In genomic region chr2:150624001-150624401, GRCh38 we compare ENCODE assay signal across 9 cellular contexts.
DNase-seq lines count a peak whose midpoint lies in the region; ATAC-seq and TF ChIP-seq lines count a peak whose summit lies in the region.
"Had no signal": no experiment of that assay in that cellular context is flagged by ENCODE, and none has a peak within 500 bp of the region (broad histone marks: within the 10 kb centered on the region; RNA-seq: fewer than 3 reads in every experiment).

No MANE protein-coding gene starts in this region.

- H3K36me3 ChIP-seq in PC-3 (ENCODE audit: low read depth, low read length): no peaks in the 10 kb centered on the region
- no peaks in the 10 kb centered on the region for H3K36me3 ChIP-seq in brain microvascular endothelial cell (replicated peaks)

- in situ Hi-C loops in brain microvascular endothelial cell (cut with HindIII; ENCODE audit: low pct_ligation_motif_present, low sequenced_read_pairs): no loop called here

- no peaks in the 10 kb centered on the region for H4K20me1 ChIP-seq in PC-3 (ENCODE audit: low read length)

- H3K27ac Mint-ChIP-seq in activated CD8-positive, alpha-beta memory T cell treated with anti-CD3 and anti-CD28 coated beads, Interleukin-2, amount 10 ng/mL, durations not matched to agents 7 days and 5 days: no peak overlapping the region

- TF ChIP-seq CTCF in PC-3 (conservative IDR thresholded peaks at IDR 0.05; ENCODE audit: low read depth, low read length) (no peak), brain microvascular endothelial cell (IDR thresholded peaks at IDR 0.05; ENCODE audit: low read depth, low read length, missing control alignments) (no peak), omental fat pad (IDR thresholded peaks at IDR 0.05) (no peak)

- H3K9me3 Mint-ChIP-seq in activated CD8-positive, alpha-beta memory T cell treated with anti-CD3 and anti-CD28 coated beads, Interleukin-2, amount 10 ng/mL, durations not matched to agents 7 days and 5 days (ENCODE audit: low read depth): no peaks in the 10 kb centered on the region

- H3K4me2 ChIP-seq in PC-3 (ENCODE audit: low read length): no peak overlapping the region

- H3K9me3 ChIP-seq in PC-3 (ENCODE audit: low read length): no peaks in the 10 kb centered on the region

- no peaks in the 10 kb centered on the region for H3K27me3 Mint-ChIP-seq in activated CD8-positive, alpha-beta memory T cell treated with anti-CD3 and anti-CD28 coated beads, Interleukin-2, amount 10 ng/mL, durations not matched to agents 7 days and 5 days

- H3K27me3 ChIP-seq in PC-3 (ENCODE audit: low read length): no peaks in the 10 kb centered on the region
- no peaks in the 10 kb centered on the region for H3K27me3 ChIP-seq in brain microvascular endothelial cell (replicated peaks)

- H3K4me1 ChIP-seq in PC-3 (ENCODE audit: insufficient read depth, low read length): peaks cover 48% of the 10 kb centered on the region

- intact Hi-C loops in PC-3 (cut with micrococcal nuclease): loop anchor here (5.0 to 10.0 kb wide), 4 partner anchors 308 to 541 kb away; no protein-coding TSS in a partner anchor

- H3K4me1 Mint-ChIP-seq in activated CD8-positive, alpha-beta memory T cell treated with anti-CD3 and anti-CD28 coated beads, Interleukin-2, amount 10 ng/mL, durations not matched to agents 7 days and 5 days: no peaks in the 10 kb centered on the region

- peak overlapping the region; percentile 11; the same call in 1 of the 2 replicates for H3K27ac ChIP-seq in PC-3 (ENCODE audit: low read length)
- H3K27ac ChIP-seq in brain microvascular endothelial cell: no peak overlapping the region

- no peak overlapping the region for H2AFZ ChIP-seq in PC-3 (ENCODE audit: low read length)

- H3K4me3 ChIP-seq in PC-3 (ENCODE audit: low read length): no peak overlapping the region
- no peak overlapping the region for H3K4me3 ChIP-seq in brain microvascular endothelial cell (ENCODE audit: low read depth, low read length)

- POLR2A ChIA-PET in PC-3 (lab: Charles Lee; ENCODE audit: unreplicated experiment): no interaction called here

- no peak overlapping the region for H3K4me3 Mint-ChIP-seq in activated CD8-positive, alpha-beta memory T cell treated with anti-CD3 and anti-CD28 coated beads, Interleukin-2, amount 10 ng/mL, durations not matched to agents 7 days and 5 days

- DNase-seq in PC-3 (peak; percentile 50), left kidney (ENCODE audit: low read depth, low spot score) (peak; percentile 53), brain microvascular endothelial cell (no peak), dedifferentiated amniotic fluid mesenchymal stem cell (ENCODE audit: extremely low spot score) (no peak), omental fat pad (ENCODE audit: low spot score) (no peak)
- DNase-seq in activated CD8-positive, alpha-beta memory T cell treated with anti-CD3 and anti-CD28 coated beads, Interleukin-2, amount 10 ng/mL, durations not matched to agents 7 days and 5 days: no peak
- DNase-seq: NCI-H524 had no signal

- BruUV-seq in PC-3 (replicated peaks; lab: Mats Ljungman, UMichigan): no TSS peak

- peak; percentile 85 for ATAC-seq in GM18498 (IDR thresholded peaks at IDR 0.05; ENCODE audit: unreplicated experiment)
- peak; percentile 74 for ATAC-seq in HG02610 (IDR thresholded peaks at IDR 0.05; ENCODE audit: unreplicated experiment)
- no peak for ATAC-seq in PC-3
- ATAC-seq in omental fat pad (ENCODE audit: low FRiP score): no peak
- ATAC-seq in activated CD8-positive, alpha-beta memory T cell treated with anti-CD3 and anti-CD28 coated beads, Interleukin-2, amount 10 ng/mL, durations not matched to agents 7 days and 5 days: no peak

- no peaks in the 10 kb centered on the region for H3K36me3 Mint-ChIP-seq in activated CD8-positive, alpha-beta memory T cell treated with anti-CD3 and anti-CD28 coated beads, Interleukin-2, amount 10 ng/mL, durations not matched to agents 7 days and 5 days

- H3F3A ChIP-seq in PC-3 (ENCODE audit: low read length, unreplicated experiment): peaks cover 20% of the 10 kb centered on the region

- no peaks in the 10 kb centered on the region for H3K79me2 ChIP-seq in PC-3 (ENCODE audit: low read length)

- H3K9ac ChIP-seq in PC-3 (ENCODE audit: low read length): no peak overlapping the region

- H3K9me2 ChIP-seq in PC-3 (replicated peaks; ENCODE audit: low read length): no peaks in the 10 kb centered on the region

- CTCF ChIA-PET in PC-3 (lab: Charles Lee): interaction anchor here (0.7 kb wide), 1 partner anchor 83 kb away, joined by 3 read pairs; no protein-coding TSS in a partner anchor
- CTCF ChIA-PET in activated CD8-positive, alpha-beta memory T cell treated with anti-CD3 and anti-CD28 coated beads, Interleukin-2, amount 10 ng/mL, durations not matched to agents 7 days and 5 days (lab: Charles Lee): no interaction called here

Comparison
In these comparisons a context has a peak if more than half of its experiments do, and no peak if none do; other contexts are left out.
1. ATAC-seq: peak in GM18498 (single experiment) and HG02610 (single experiment); none in PC-3 (single experiment), omental fat pad (single experiment) and activated CD8-positive, alpha-beta memory T cell treated with anti-CD3 and anti-CD28 coated beads, Interleukin-2, amount 10 ng/mL, durations not matched to agents 7 days and 5 days (single experiment).
2. DNase-seq: peak in PC-3 (single experiment) and left kidney (single experiment); none in brain microvascular endothelial cell (single experiment), dedifferentiated amniotic fluid mesenchymal stem cell (single experiment), omental fat pad (single experiment) and activated CD8-positive, alpha-beta memory T cell treated with anti-CD3 and anti-CD28 coated beads, Interleukin-2, amount 10 ng/mL, durations not matched to agents 7 days and 5 days (single experiment).